In the genomic region with DNA sequence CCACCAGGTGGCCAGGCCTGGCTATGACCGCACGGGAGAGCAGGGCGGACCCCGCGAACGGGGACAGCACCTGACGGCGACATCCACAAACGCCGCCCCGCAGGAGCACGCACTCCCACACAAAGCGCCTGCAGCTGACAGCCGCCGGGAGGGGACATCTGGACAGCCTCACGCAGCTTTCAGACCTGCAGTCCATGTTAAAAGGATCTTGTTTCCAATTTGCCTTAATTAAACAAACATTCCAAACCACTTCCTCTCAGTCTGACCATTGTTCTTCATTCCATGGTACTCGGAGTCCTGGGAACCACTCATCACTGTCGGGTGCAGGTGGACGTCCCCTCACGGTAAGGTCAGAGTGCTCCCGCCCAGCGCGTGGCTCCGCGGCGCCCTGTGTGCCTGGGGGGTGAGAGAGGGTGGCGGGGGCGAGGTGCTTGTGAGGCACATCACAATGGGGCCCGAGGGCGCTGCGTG, we compare ENCODE assay signal across 14 cellular contexts. TPM values are rescaled to one million over a fixed set of nuclear protein-coding genes. Genes with fewer than 3 reads are reported as not detected.
DNase-seq lines count a peak whose midpoint lies in the region; TF ChIP-seq lines count a peak whose summit lies in the region.
"Had no signal": no experiment of that assay in that cellular context is flagged by ENCODE, and none has a peak within 500 bp of the region (broad histone marks: within the 10 kb centered on the region; RNA-seq: fewer than 3 reads in every experiment).

No MANE protein-coding gene starts in this region.

- H4K8ac ChIP-seq in mesenchymal stem cell (ENCODE audit: low read length): no peak overlapping the region

- H2AK5ac ChIP-seq in mesenchymal stem cell (ENCODE audit: low read length, severe bottlenecking): no peak overlapping the region

- H2BK5ac ChIP-seq in mesenchymal stem cell (ENCODE audit: low read depth, low read length, poor library complexity, severe bottlenecking): no peak overlapping the region

- peak overlapping the region; percentile 48 for H4K91ac ChIP-seq in mesenchymal stem cell (ENCODE audit: low read length)

- CTCF ChIA-PET in activated CD4-positive, alpha-beta memory T cell treated with anti-CD3 and anti-CD28 coated beads, Interleukin-2, amount 10 ng/mL, durations not matched to agents 7 days and 5 days (lab: Charles Lee): interaction anchor here (0.6 kb wide), 1 partner anchor 583 kb away, joined by 3 read pairs; no protein-coding TSS in a partner anchor

- no peaks in the 10 kb centered on the region for H3K9me3 ChIP-seq in SJCRH30 (replicated peaks)
- H3K9me3 ChIP-seq in mesenchymal stem cell (ENCODE audit: control insufficient read depth, low read length): no peaks in the 10 kb centered on the region
- H3K9me3 ChIP-seq: sigmoid colon had no signal

- peaks cover 52% of the 10 kb centered on the region for H3K79me1 ChIP-seq in mesenchymal stem cell (replicated peaks; ENCODE audit: low read length, poor library complexity, severe bottlenecking)

- no peak overlapping the region for H3K4me2 ChIP-seq in mesenchymal stem cell (ENCODE audit: low read length, poor library complexity, severe bottlenecking)

- H2BK15ac ChIP-seq in mesenchymal stem cell (ENCODE audit: low read depth, poor library complexity, severe bottlenecking): peak overlapping the region; percentile 39

- DNase-seq in DMS79 (lab: John Stamatoyannopoulos, UW): peak; percentile 34
- peak; percentile 70 for DNase-seq in NCI-H1417 treated with DMSO at 0.1 percent for 48 hours (lab: John Stamatoyannopoulos, UW)
- peak; percentile 20 to 47 for DNase-seq in SJCRH30
- DNase-seq in mesenchymal stem cell: peak; percentile 72
- DNase-seq in hippocampal formation (lab: John Stamatoyannopoulos, UW): no peak
- no peak for DNase-seq in activated CD4-positive, alpha-beta memory T cell treated with anti-CD3 and anti-CD28 coated beads, Interleukin-2, amount 10 ng/mL, durations not matched to agents 7 days and 5 days
- DNase-seq in anterior cingulate cortex (lab: John Stamatoyannopoulos, UW): no peak
- DNase-seq in GM20000 (ENCODE audit: low spot score): no peak
- DNase-seq: activated CD4-positive, alpha-beta T cell treated with anti-CD3 and anti-CD28 coated beads, Interleukin-2, amount 10 ng/mL, durations not matched to agents 24 days and 14 days; effector memory CD4-positive, alpha-beta T cell; NCI-H1105; sigmoid colon; stimulated activated naive CD8-positive, alpha-beta T cell treated with anti-CD3 and anti-CD28 coated beads, Interleukin-15, amount 100 ng/mL, for 72 hours had no signal

- TF ChIP-seq CTCF in GM20000 (IDR thresholded peaks at IDR 0.05; ENCODE audit: extremely low read depth, missing control alignments): no peak

- H3K4me1 Mint-ChIP-seq in activated CD4-positive, alpha-beta memory T cell treated with anti-CD3 and anti-CD28 coated beads, Interleukin-2, amount 10 ng/mL, durations not matched to agents 7 days and 5 days: peaks cover 1% of the 10 kb centered on the region

- H3K36me3 ChIP-seq in SJCRH30 (no peaks in the 10 kb centered on the region), mesenchymal stem cell (ENCODE audit: control insufficient read depth in 1 of 2, insufficient read depth in 2 of 2, low read depth in 1 of 2, low read length in 2 of 2) (peaks cover 0 to 32% of the 10 kb centered on the region in 2 experiments)
- H3K36me3 ChIP-seq: sigmoid colon had no signal

- no peak overlapping the region for H2AFZ ChIP-seq in mesenchymal stem cell (ENCODE audit: low read depth, low read length)

- H2BK12ac ChIP-seq in mesenchymal stem cell (ENCODE audit: low read length in 2 of 2): peak overlapping the region in 1 of 2 experiments; percentile 81

- POLR2A ChIA-PET in activated CD4-positive, alpha-beta memory T cell treated with anti-CD3 and anti-CD28 coated beads, Interleukin-2, amount 10 ng/mL, durations not matched to agents 7 days and 5 days (lab: Charles Lee): no interaction called here

- WGBS in mesenchymal stem cell: 39% methylated on average over 30 of the region's 31 CpGs

- H3K27ac Mint-ChIP-seq in activated CD4-positive, alpha-beta memory T cell treated with anti-CD3 and anti-CD28 coated beads, Interleukin-2, amount 10 ng/mL, durations not matched to agents 7 days and 5 days: no peak overlapping the region
- H3K27ac Mint-ChIP-seq: activated CD4-positive, alpha-beta T cell treated with anti-CD3 and anti-CD28 coated beads, Interleukin-2, amount 10 ng/mL, durations not matched to agents 24 days and 14 days; stimulated activated naive CD8-positive, alpha-beta T cell treated with anti-CD3 and anti-CD28 coated beads, Interleukin-15, amount 100 ng/mL, for 72 hours had no signal

- peaks cover 23% of the 10 kb centered on the region for H3K4me1 ChIP-seq in SJCRH30
- H3K4me1 ChIP-seq in mesenchymal stem cell (ENCODE audit: control insufficient read depth, insufficient read depth, low read depth, low read length): peaks cover 32% of the 10 kb centered on the region

- H3K27ac ChIP-seq in SJCRH30 (no peak overlapping the region), mesenchymal stem cell (ENCODE audit: low read length, poor library complexity, severe bottlenecking) (no peak overlapping the region)
- H3K27ac ChIP-seq: sigmoid colon had no signal

- H3K27me3 ChIP-seq in SJCRH30 (no peaks in the 10 kb centered on the region), mesenchymal stem cell (ENCODE audit: control insufficient read depth in 1 of 2, insufficient read depth in 1 of 2, low read length in 2 of 2) (no peaks in the 10 kb centered on the region)
- H3K27me3 ChIP-seq: sigmoid colon had no signal

- peaks cover under 1% of the 10 kb centered on the region for H3K27me3 Mint-ChIP-seq in activated CD4-positive, alpha-beta memory T cell treated with anti-CD3 and anti-CD28 coated beads, Interleukin-2, amount 10 ng/mL, durations not matched to agents 7 days and 5 days
- H3K27me3 Mint-ChIP-seq: stimulated activated naive CD8-positive, alpha-beta T cell treated with anti-CD3 and anti-CD28 coated beads, Interleukin-15, amount 100 ng/mL, for 72 hours had no signal

- no peaks in the 10 kb centered on the region for H3K36me3 Mint-ChIP-seq in activated CD4-positive, alpha-beta memory T cell treated with anti-CD3 and anti-CD28 coated beads, Interleukin-2, amount 10 ng/mL, durations not matched to agents 7 days and 5 days (ENCODE audit: low read depth)

- H3K9ac ChIP-seq in mesenchymal stem cell (ENCODE audit: low read length): no peak overlapping the region

- no peak overlapping the region for H3K4ac ChIP-seq in mesenchymal stem cell (ENCODE audit: low read depth in 1 of 2, low read length in 2 of 2)

- no peaks in the 10 kb centered on the region for H3K9me3 Mint-ChIP-seq in activated CD4-positive, alpha-beta memory T cell treated with anti-CD3 and anti-CD28 coated beads, Interleukin-2, amount 10 ng/mL, durations not matched to agents 7 days and 5 days
- H3K9me3 Mint-ChIP-seq: activated CD4-positive, alpha-beta T cell treated with anti-CD3 and anti-CD28 coated beads, Interleukin-2, amount 10 ng/mL, durations not matched to agents 24 days and 14 days; stimulated activated naive CD8-positive, alpha-beta T cell treated with anti-CD3 and anti-CD28 coated beads, Interleukin-15, amount 100 ng/mL, for 72 hours had no signal

- H3K23ac ChIP-seq in mesenchymal stem cell (ENCODE audit: low read length in 2 of 2): peak overlapping the region in 1 of 2 experiments; percentile 68

- H2BK120ac ChIP-seq in mesenchymal stem cell (ENCODE audit: low read depth, low read length): no peak overlapping the region

- peak overlapping the region; percentile 58 to 91 for H3K18ac ChIP-seq in mesenchymal stem cell (ENCODE audit: low read depth in 1 of 2, low read length in 2 of 2)

- no peak overlapping the region for H3K4me3 ChIP-seq in SJCRH30
- no peak overlapping the region for H3K4me3 ChIP-seq in mesenchymal stem cell (ENCODE audit: insufficient read depth in 1 of 2, low read depth in 1 of 2, low read length in 2 of 2)
- H3K4me3 ChIP-seq: sigmoid colon had no signal

- H3K14ac ChIP-seq in mesenchymal stem cell (ENCODE audit: low read length in 2 of 2): peak overlapping the region in 1 of 2 experiments; percentile 37

- H3K4me3 Mint-ChIP-seq in activated CD4-positive, alpha-beta memory T cell treated with anti-CD3 and anti-CD28 coated beads, Interleukin-2, amount 10 ng/mL, durations not matched to agents 7 days and 5 days: no peak overlapping the region
- H3K4me3 Mint-ChIP-seq: activated CD4-positive, alpha-beta T cell treated with anti-CD3 and anti-CD28 coated beads, Interleukin-2, amount 10 ng/mL, durations not matched to agents 24 days and 14 days; stimulated activated naive CD8-positive, alpha-beta T cell treated with anti-CD3 and anti-CD28 coated beads, Interleukin-15, amount 100 ng/mL, for 72 hours had no signal

RNA-seq across cellular contexts. Expression of gene GPER1, which starts 5.9 kb away (rescaled TPM):
- total RNA-seq in SJCRH30 (2014; rRNA removed; shearing (Covaris generic)): 0.15 TPM in 1 of 2 replicates, not detected in the other
- polyA plus RNA-seq in mesenchymal stem cell (2013, experiment 1 of 2): 3.9 TPM
- polyA plus RNA-seq in mesenchymal stem cell (2013, experiment 2 of 2): 4.0 TPM
- total RNA-seq in activated CD4-positive, alpha-beta memory T cell treated with anti-CD3 and anti-CD28 coated beads, Interleukin-2, amount 10 ng/mL, durations not matched to agents 7 days and 5 days: under 1 TPM in 1 of 2 experiments, not detected in 1; 0.15 TPM
- total RNA-seq: activated CD4-positive, alpha-beta T cell treated with anti-CD3 and anti-CD28 coated beads, Interleukin-2, amount 10 ng/mL, durations not matched to agents 24 days and 14 days; T-helper 1 cell treated with Interleukin-12 subunit alpha and Interleukin-12 subunit beta and Interleukin-4 antibody, amounts not matched to agents 30 ng/mL and 1 ng/mL, for 36 hours had no signal

RNA-seq across cellular contexts. Expression of gene GPR146, which starts 37.6 kb away (rescaled TPM):
- total RNA-seq in SJCRH30 (2014; rRNA removed; shearing (Covaris generic)): 0.93 and 2.1 TPM in 2 replicates
- 0.36 TPM for polyA plus RNA-seq in mesenchymal stem cell (2013, experiment 1 of 2)
- 0.40 TPM for polyA plus RNA-seq in mesenchymal stem cell (2013, experiment 2 of 2)
- 10 to 100 TPM; 10.0 to 10.1 TPM for total RNA-seq in activated CD4-positive, alpha-beta memory T cell treated with anti-CD3 and anti-CD28 coated beads, Interleukin-2, amount 10 ng/mL, durations not matched to agents 7 days and 5 days

Comparison
In these comparisons a context has a peak if more than half of its experiments do, and no peak if none do; other contexts are left out.
1. DNase-seq: peak in DMS79 (single experiment), NCI-H1417 treated with DMSO at 0.1 percent for 48 hours (single experiment), SJCRH30 (2 of 2) and mesenchymal stem cell (single experiment); none in hippocampal formation (0 of 2), activated CD4-positive, alpha-beta memory T cell treated with anti-CD3 and anti-CD28 coated beads, Interleukin-2, amount 10 ng/mL, durations not matched to agents 7 days and 5 days (single experiment), anterior cingulate cortex (0 of 58) and GM20000 (single experiment).